22 cellular contexts compared by ENCODE assay signal in genomic region chr9:10173561-10173960, GRCh38.
"Had no signal": no experiment of that assay in that cellular context is flagged by ENCODE, and none has a peak within 500 bp of the region (broad histone marks: within the 10 kb centered on the region; RNA-seq: fewer than 3 reads in every experiment).

No MANE protein-coding gene starts in this region.

- DNase-seq: activated B cell treated with CpG ODN at 0.5 μM for 24 hours; activated CD4-positive, alpha-beta T cell treated with anti-CD3 and anti-CD28 coated beads for 48 hours; activated CD8-positive, alpha-beta T cell treated with anti-CD3 and anti-CD28 coated beads for 36 hours; activated effector memory CD4-positive, alpha-beta T cell treated with anti-CD3 and anti-CD28 coated beads, Interleukin-2, amount 50 U/mL, for 16 hours; activated T-cell treated with anti-CD3 and anti-CD28 coated beads, Interleukin-2, amount 50 U/mL, for 48 hours; adrenal gland; caudate nucleus; colonic mucosa; esophagus squamous epithelium; hypothalamus; kidney; left ventricle myocardium inferior; mucosa of descending colon; naive thymus-derived CD8-positive, alpha-beta T cell; stimulated activated CD4-positive, alpha-beta T cell treated with anti-CD3 and anti-CD28 coated beads, Interleukin-12 subunit alpha, Interleukin-12 subunit beta, amount 100 ng/mL, for 4 hours; stimulated activated CD4-positive, alpha-beta T cell treated with anti-CD3 and anti-CD28 coated beads, Interleukin-2, amount 100 ng/mL, for 24 hours; stomach; testis; upper lobe of right lung had no signal

- H3K4me1 Mint-ChIP-seq: activated B cell treated with CpG ODN at 0.5 μM for 24 hours; activated naive CD4-positive, alpha-beta T cell treated with anti-CD3 and anti-CD28 coated beads, Interleukin-2, amount 50 U/mL, for 24 hours; naive thymus-derived CD8-positive, alpha-beta T cell had no signal

- H3K27ac Mint-ChIP-seq: activated B cell treated with CpG ODN at 0.5 μM for 24 hours; activated CD8-positive, alpha-beta T cell treated with anti-CD3 and anti-CD28 coated beads for 36 hours; activated naive CD4-positive, alpha-beta T cell treated with anti-CD3 and anti-CD28 coated beads, Interleukin-2, amount 50 U/mL, for 24 hours; naive thymus-derived CD8-positive, alpha-beta T cell had no signal

- H3K9me3 Mint-ChIP-seq: activated B cell treated with CpG ODN at 0.5 μM for 24 hours had no signal

- H3K4me3 Mint-ChIP-seq: activated B cell treated with CpG ODN at 0.5 μM for 24 hours; activated CD8-positive, alpha-beta T cell treated with anti-CD3 and anti-CD28 coated beads for 36 hours; activated naive CD4-positive, alpha-beta T cell treated with anti-CD3 and anti-CD28 coated beads, Interleukin-2, amount 50 U/mL, for 24 hours; naive thymus-derived CD8-positive, alpha-beta T cell had no signal

- H3K27ac ChIP-seq: adrenal gland, colonic mucosa, esophagus squamous epithelium, left ventricle myocardium inferior, neutrophil, parathyroid adenoma, stomach, testis, upper lobe of right lung had no signal

- ATAC-seq: activated CD8-positive, alpha-beta T cell treated with anti-CD3 and anti-CD28 coated beads for 36 hours; mucosa of descending colon; naive thymus-derived CD8-positive, alpha-beta T cell; upper lobe of right lung had no signal

- H3K27me3 Mint-ChIP-seq: activated B cell treated with CpG ODN at 0.5 μM for 24 hours; activated CD8-positive, alpha-beta T cell treated with anti-CD3 and anti-CD28 coated beads for 36 hours; activated naive CD4-positive, alpha-beta T cell treated with anti-CD3 and anti-CD28 coated beads, Interleukin-2, amount 50 U/mL, for 24 hours; naive thymus-derived CD8-positive, alpha-beta T cell had no signal

- H3K4me1 ChIP-seq: adrenal gland, colonic mucosa, esophagus squamous epithelium, left ventricle myocardium inferior, parathyroid adenoma, stomach, testis, upper lobe of right lung had no signal

- H3K36me3 Mint-ChIP-seq: activated naive CD4-positive, alpha-beta T cell treated with anti-CD3 and anti-CD28 coated beads, Interleukin-2, amount 50 U/mL, for 24 hours; naive thymus-derived CD8-positive, alpha-beta T cell had no signal

- H3K27me3 ChIP-seq: adrenal gland, colonic mucosa, esophagus squamous epithelium, neutrophil, stomach, testis, upper lobe of right lung had no signal
